ENCODE assay signal across 8 cellular contexts in the genomic region with DNA sequence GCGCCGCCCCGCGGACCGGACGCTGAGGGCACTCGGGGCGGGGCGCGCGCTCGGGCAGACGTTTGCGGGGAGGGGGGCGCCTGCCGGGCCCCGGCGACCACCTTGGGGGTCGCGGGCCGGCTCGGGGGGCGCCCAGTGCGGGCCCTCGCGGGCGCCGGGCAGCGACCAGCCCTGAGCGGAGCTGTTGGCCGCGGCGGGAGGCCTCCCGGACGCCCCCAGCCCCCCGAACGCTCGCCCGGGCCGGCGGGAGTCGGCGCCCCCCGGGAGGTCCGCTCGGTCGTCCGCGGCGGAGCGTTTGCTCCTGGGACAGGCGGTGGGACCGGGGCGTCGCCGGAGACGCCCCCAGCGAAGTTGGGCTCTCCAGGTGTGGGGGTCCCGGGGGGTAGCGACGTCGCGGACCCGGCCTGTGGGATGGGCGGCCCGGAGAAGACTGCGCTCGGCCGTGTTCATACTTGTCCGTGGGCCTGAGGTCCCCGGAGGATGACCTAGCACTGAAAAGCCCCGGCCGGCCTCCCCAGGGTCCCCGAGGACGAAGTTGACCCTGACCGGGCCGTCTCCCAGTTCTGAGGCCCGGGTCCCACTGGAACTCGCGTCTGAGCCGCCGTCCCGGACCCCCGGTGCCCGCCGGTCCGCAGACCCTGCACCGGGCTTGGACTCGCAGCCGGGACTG. TPM values are rescaled to one million over a fixed set of nuclear protein-coding genes. Genes with fewer than 3 reads are reported as not detected.
DNase-seq lines count a peak whose midpoint lies in the region; ATAC-seq and TF ChIP-seq lines count a peak whose summit lies in the region.

No MANE protein-coding gene starts in this region.

- peaks cover 0 to 4% (median 1%) of the 10 kb centered on the region in 3 donors for H3K27me3 Mint-ChIP-seq in CD14-positive monocyte (ENCODE audit: low read depth in 3 of 3)
- no peaks in the 10 kb centered on the region for H3K27me3 Mint-ChIP-seq in natural killer cell treated with Interleukin-12 subunit alpha and Interleukin-12 subunit beta and Interleukin-15 and Interleukin-18, amount 100 ng/mL, for 72 hours

- H3K4me3 Mint-ChIP-seq in CD14-positive monocyte, result peak overlapping the region; percentile 97
- peak overlapping the region; percentile 97 for H3K4me3 Mint-ChIP-seq in natural killer cell treated with Interleukin-12 subunit alpha and Interleukin-12 subunit beta and Interleukin-15 and Interleukin-18, amount 100 ng/mL, for 72 hours

- intact Hi-C loops in CD14-positive monocyte (cut with micrococcal nuclease), result no loop called here

- H3K27ac ChIP-seq in MM.1S (ENCODE audit: low read length), result no peak overlapping the region
- H3K27ac ChIP-seq in ectodermal cell (ENCODE audit: insufficient read depth, low read depth, low read length, poor library complexity, severe bottlenecking), result no peak overlapping the region

- peaks cover 11 to 21% of the 10 kb centered on the region in 2 donors for H3K36me3 Mint-ChIP-seq in CD14-positive monocyte
- no peaks in the 10 kb centered on the region for H3K36me3 Mint-ChIP-seq in natural killer cell treated with Interleukin-12 subunit alpha and Interleukin-12 subunit beta and Interleukin-15 and Interleukin-18, amount 100 ng/mL, for 72 hours

- no peaks in the 10 kb centered on the region for H3K27me3 ChIP-seq in MM.1S (replicated peaks; ENCODE audit: insufficient read depth, low read length)
- peaks cover 7% of the 10 kb centered on the region for H3K27me3 ChIP-seq in ectodermal cell (ENCODE audit: control insufficient read depth, insufficient read depth, low read length, poor library complexity, severe bottlenecking)

- no peaks in the 10 kb centered on the region for H3K9me3 Mint-ChIP-seq in CD14-positive monocyte
- H3K9me3 Mint-ChIP-seq in natural killer cell treated with Interleukin-12 subunit alpha and Interleukin-12 subunit beta and Interleukin-15 and Interleukin-18, amount 100 ng/mL, for 72 hours, result no peaks in the 10 kb centered on the region

- H3K79me2 ChIP-seq in MM.1S (ENCODE audit: low read length), result peaks cover 51% of the 10 kb centered on the region

- H3K9me3 ChIP-seq in MM.1S (replicated peaks; ENCODE audit: insufficient read depth, low read length), result no peaks in the 10 kb centered on the region
- H3K9me3 ChIP-seq in ectodermal cell (ENCODE audit: control insufficient read depth, low read length), result no peaks in the 10 kb centered on the region

- H3K4me1 Mint-ChIP-seq in CD14-positive monocyte, result peaks cover 45% of the 10 kb centered on the region
- H3K4me1 Mint-ChIP-seq in natural killer cell treated with Interleukin-12 subunit alpha and Interleukin-12 subunit beta and Interleukin-15 and Interleukin-18, amount 100 ng/mL, for 72 hours (ENCODE audit: low read depth in 2 of 2), result peaks cover 17 to 21% of the 10 kb centered on the region in 2 donors

- peak overlapping the region; percentile 89 to 93 (median 92) for H3K27ac Mint-ChIP-seq in CD14-positive monocyte
- peak overlapping the region; percentile 90 to 92 for H3K27ac Mint-ChIP-seq in natural killer cell treated with Interleukin-12 subunit alpha and Interleukin-12 subunit beta and Interleukin-15 and Interleukin-18, amount 100 ng/mL, for 72 hours

- H2AFZ ChIP-seq in MM.1S (ENCODE audit: low read length), result no peak overlapping the region

- H3K9ac ChIP-seq in MM.1S (ENCODE audit: low read length), result peak overlapping the region; percentile 75

- H3F3A ChIP-seq in MM.1S (ENCODE audit: insufficient read depth, low read length), result peaks cover 17% of the 10 kb centered on the region

- H4K20me1 ChIP-seq in MM.1S (ENCODE audit: insufficient read depth, low read length), result peaks cover 6% of the 10 kb centered on the region; the same call in 1 of the 2 replicates

- no peak for ATAC-seq in natural killer cell treated with Interleukin-12 subunit alpha and Interleukin-12 subunit beta and Interleukin-15 and Interleukin-18, amount 100 ng/mL, for 72 hours
- ATAC-seq in GM18519 (IDR thresholded peaks at IDR 0.05; ENCODE audit: low FRiP score, unreplicated experiment), result no peak

- DNase-seq in CD14-positive monocyte (ENCODE audit: low spot score) (no peak), MM.1S (peak; percentile 19), NCI-H146 (lab: John Stamatoyannopoulos, UW) (no peak)
- DNase-seq in natural killer cell treated with Interleukin-12 subunit alpha and Interleukin-12 subunit beta and Interleukin-15 and Interleukin-18, amount 100 ng/mL, for 72 hours (ENCODE audit: low spot score), result peak; percentile 58
- no peak for DNase-seq in NK-92 treated with Interleukin-12 subunit alpha and Interleukin-12 subunit beta, amount 100 ng/mL, for 24 hours (lab: John Stamatoyannopoulos, UW)
- no peak for DNase-seq in activated CD8-positive, alpha-beta memory T cell treated with anti-CD3 and anti-CD28 coated beads, Interleukin-2, amount 50 U/mL, for 48 hours

- H3K4me1 ChIP-seq in MM.1S (ENCODE audit: low read length) (peaks cover 4% of the 10 kb centered on the region; the same call in 1 of the 2 replicates), ectodermal cell (ENCODE audit: control insufficient read depth, insufficient read depth, low read length) (peaks cover 7% of the 10 kb centered on the region)

- no peaks in the 10 kb centered on the region; the same call in 1 of the 2 replicates for H3K36me3 ChIP-seq in MM.1S (replicated peaks; ENCODE audit: insufficient read depth, low read length)
- no peaks in the 10 kb centered on the region for H3K36me3 ChIP-seq in ectodermal cell (ENCODE audit: control insufficient read depth, insufficient read depth, low read length)

- peak overlapping the region; percentile 97 for H3K4me2 ChIP-seq in MM.1S (ENCODE audit: low read depth, low read length)

- H3K9me2 ChIP-seq in MM.1S (replicated peaks; ENCODE audit: insufficient read depth, low read length), result no peaks in the 10 kb centered on the region

- 1% methylated on average over 90 of the region's 90 CpGs for WGBS in ectodermal cell, 2 experiments

- H3K4me3 ChIP-seq in MM.1S (ENCODE audit: low read length), result peak overlapping the region; percentile 82
- peak overlapping the region; percentile 72 for H3K4me3 ChIP-seq in ectodermal cell (ENCODE audit: insufficient read depth, low read depth, low read length)

- TF ChIP-seq CTCF in CD14-positive monocyte (IDR thresholded peaks at IDR 0.05), result no peak
- no peak for TF ChIP-seq CTCF in MM.1S (IDR thresholded peaks at IDR 0.05; ENCODE audit: low read length)

RNA-seq across cellular contexts. Expression of a gene that starts 0.6 kb away (rescaled TPM):
- 10 to 100 TPM in 1 of 2 donors, 1 to 10 TPM in 1; 6.2 to 15.4 TPM for polyA plus RNA-seq in CD14-positive monocyte
- polyA plus RNA-seq in ectodermal cell (2013, experiment 1 of 4), result 54.2 TPM
- 48.7 TPM for polyA plus RNA-seq in ectodermal cell (2013, experiment 2 of 4)
- polyA plus RNA-seq in ectodermal cell (2013, experiment 3 of 4), result 44.6 TPM
- 46.4 TPM for polyA plus RNA-seq in ectodermal cell (2013, experiment 4 of 4)
- 10 to 100 TPM; 50.9 to 79.2 TPM for total RNA-seq in natural killer cell treated with Interleukin-12 subunit alpha and Interleukin-12 subunit beta and Interleukin-15 and Interleukin-18, amount 100 ng/mL, for 72 hours

RNA-seq across cellular contexts. Expression of a gene that starts 31.6 kb away (rescaled TPM):
- polyA plus RNA-seq in CD14-positive monocyte, result not detected
- 19.8 TPM for polyA plus RNA-seq in ectodermal cell (2013, experiment 1 of 4)
- 16.0 TPM for polyA plus RNA-seq in ectodermal cell (2013, experiment 2 of 4)
- polyA plus RNA-seq in ectodermal cell (2013, experiment 3 of 4), result 20.8 TPM
- 21.1 TPM for polyA plus RNA-seq in ectodermal cell (2013, experiment 4 of 4)
- total RNA-seq in natural killer cell treated with Interleukin-12 subunit alpha and Interleukin-12 subunit beta and Interleukin-15 and Interleukin-18, amount 100 ng/mL, for 72 hours, result under 1 TPM in 1 of 2 donors, not detected in 1; 0.28 TPM

RNA-seq across cellular contexts. Expression of a gene that starts 32.1 kb away (rescaled TPM):
- polyA plus RNA-seq in CD14-positive monocyte, result 1 to 10 TPM in 1 of 2 donors, under 1 TPM in 1; 0.71 to 2.6 TPM
- 21.0 TPM for polyA plus RNA-seq in ectodermal cell (2013, experiment 1 of 4)
- 19.6 TPM for polyA plus RNA-seq in ectodermal cell (2013, experiment 2 of 4)
- 14.0 TPM for polyA plus RNA-seq in ectodermal cell (2013, experiment 3 of 4)
- polyA plus RNA-seq in ectodermal cell (2013, experiment 4 of 4), result 16.5 TPM
- 100 to 1,000 TPM; 204 to 205 TPM for total RNA-seq in natural killer cell treated with Interleukin-12 subunit alpha and Interleukin-12 subunit beta and Interleukin-15 and Interleukin-18, amount 100 ng/mL, for 72 hours

RNA-seq across cellular contexts. Expression of a gene that starts 35.4 kb away (rescaled TPM):
- 100 to 1,000 TPM; 143 to 160 TPM for polyA plus RNA-seq in CD14-positive monocyte
- 126 TPM for polyA plus RNA-seq in ectodermal cell (2013, experiment 1 of 4)
- polyA plus RNA-seq in ectodermal cell (2013, experiment 2 of 4), result 105 TPM
- polyA plus RNA-seq in ectodermal cell (2013, experiment 3 of 4), result 117 TPM
- polyA plus RNA-seq in ectodermal cell (2013, experiment 4 of 4), result 124 TPM
- 100 to 1,000 TPM; 163 to 215 TPM for total RNA-seq in natural killer cell treated with Interleukin-12 subunit alpha and Interleukin-12 subunit beta and Interleukin-15 and Interleukin-18, amount 100 ng/mL, for 72 hours

RNA-seq across cellular contexts. Expression of a gene that starts 42.2 kb away (rescaled TPM):
- 10 to 100 TPM in 1 of 2 donors, 1 to 10 TPM in 1; 5.6 to 11.0 TPM for polyA plus RNA-seq in CD14-positive monocyte
- 155 TPM for polyA plus RNA-seq in ectodermal cell (2013, experiment 1 of 4)
- polyA plus RNA-seq in ectodermal cell (2013, experiment 2 of 4), result 178 TPM
- polyA plus RNA-seq in ectodermal cell (2013, experiment 3 of 4), result 116 TPM
- polyA plus RNA-seq in ectodermal cell (2013, experiment 4 of 4), result 120 TPM
- 10 to 100 TPM; 85.9 to 88.3 TPM for total RNA-seq in natural killer cell treated with Interleukin-12 subunit alpha and Interleukin-12 subunit beta and Interleukin-15 and Interleukin-18, amount 100 ng/mL, for 72 hours

Comparison
In these comparisons a context has a peak if more than half of its experiments do, and no peak if none do; other contexts are left out.
1. DNase-seq: peak in MM.1S (single experiment) and natural killer cell treated with Interleukin-12 subunit alpha and Interleukin-12 subunit beta and Interleukin-15 and Interleukin-18, amount 100 ng/mL, for 72 hours (single experiment); none in CD14-positive monocyte (single experiment), NK-92 treated with Interleukin-12 subunit alpha and Interleukin-12 subunit beta, amount 100 ng/mL, for 24 hours (single experiment), NCI-H146 (single experiment) and activated CD8-positive, alpha-beta memory T cell treated with anti-CD3 and anti-CD28 coated beads, Interleukin-2, amount 50 U/mL, for 48 hours (single experiment).